13 cellular contexts compared by ENCODE assay signal in genomic region chr6:112781236-112781635, GRCh38.
DNase-seq lines count a peak whose midpoint lies in the region; ATAC-seq, FAIRE-seq and TF ChIP-seq lines count a peak whose summit lies in the region.
"Had no signal": no experiment of that assay in that cellular context is flagged by ENCODE, and none has a peak within 500 bp of the region (broad histone marks: within the 10 kb centered on the region; RNA-seq: fewer than 3 reads in every experiment).

No MANE protein-coding gene starts in this region.

- no peaks in the 10 kb centered on the region for H3K79me2 ChIP-seq in PC-3 (ENCODE audit: low read length)

- H3K27ac ChIP-seq in PC-3 (ENCODE audit: low read length), result no peak overlapping the region
- H3K27ac ChIP-seq: ascending aorta, right atrium auricular region, transverse colon, VCaP had no signal

- no peaks in the 10 kb centered on the region for H3K4me1 ChIP-seq in PC-3 (ENCODE audit: insufficient read depth, low read length)
- H3K4me1 ChIP-seq: ascending aorta, right atrium auricular region, transverse colon had no signal

- H2AFZ ChIP-seq in PC-3 (ENCODE audit: low read length), result no peak overlapping the region

- no peaks in the 10 kb centered on the region for H3K9me2 ChIP-seq in PC-3 (replicated peaks; ENCODE audit: low read length)

- H3K4me2 ChIP-seq in PC-3 (ENCODE audit: low read length), result no peak overlapping the region

- no peaks in the 10 kb centered on the region for H3F3A ChIP-seq in PC-3 (ENCODE audit: low read length, unreplicated experiment)

- H3K36me3 ChIP-seq in PC-3 (ENCODE audit: low read depth, low read length), result no peaks in the 10 kb centered on the region
- H3K36me3 ChIP-seq: ascending aorta, right atrium auricular region, transverse colon had no signal

- no peak for ATAC-seq in PC-3
- no peak for ATAC-seq in natural killer cell treated with Interleukin-12 subunit alpha and Interleukin-12 subunit beta and Interleukin-15 and Interleukin-18, amount 100 ng/mL, for 72 hours

- BruUV-seq in PC-3 (replicated peaks; lab: Mats Ljungman, UMichigan), result no TSS peak

- peak overlapping the region; percentile 30 to 74 (median 33) for H3K27ac Mint-ChIP-seq in nephron
- no peak overlapping the region for H3K27ac Mint-ChIP-seq in natural killer cell treated with Interleukin-12 subunit alpha and Interleukin-12 subunit beta and Interleukin-15 and Interleukin-18, amount 100 ng/mL, for 72 hours

- no peak overlapping the region for H3K4me3 Mint-ChIP-seq in nephron
- no peak overlapping the region for H3K4me3 Mint-ChIP-seq in natural killer cell treated with Interleukin-12 subunit alpha and Interleukin-12 subunit beta and Interleukin-15 and Interleukin-18, amount 100 ng/mL, for 72 hours

- peak; percentile 37 for DNase-seq in EL
- DNase-seq in PC-3, result peak; percentile 17
- peak; percentile 2 for DNase-seq in epithelial cell of esophagus (ENCODE audit: low read depth)
- no peak for DNase-seq in natural killer cell treated with Interleukin-12 subunit alpha and Interleukin-12 subunit beta and Interleukin-15 and Interleukin-18, amount 100 ng/mL, for 72 hours (ENCODE audit: low spot score)
- DNase-seq in NCI-H1092 treated with DMSO at 0.1 percent for 48 hours (lab: John Stamatoyannopoulos, UW), result no peak
- no peak for DNase-seq in GM12891 (ENCODE audit: insufficient read length, low spot score)
- DNase-seq in RPMI8226, result no peak

- H3K4me1 Mint-ChIP-seq in nephron, result peaks cover 18% of the 10 kb centered on the region
- no peaks in the 10 kb centered on the region for H3K4me1 Mint-ChIP-seq in natural killer cell treated with Interleukin-12 subunit alpha and Interleukin-12 subunit beta and Interleukin-15 and Interleukin-18, amount 100 ng/mL, for 72 hours (ENCODE audit: low read depth in 2 of 2)

- H3K4me3 ChIP-seq in PC-3 (ENCODE audit: low read length) (no peak overlapping the region), epithelial cell of esophagus (ENCODE audit: low read length) (no peak overlapping the region)
- H3K4me3 ChIP-seq: ascending aorta, lung, right atrium auricular region, transverse colon had no signal

- CTCF ChIA-PET in PC-3 (lab: Charles Lee), result interaction anchor here (1.0 kb wide), 1 partner anchor 1098 kb away, joined by 3 read pairs; no protein-coding TSS in a partner anchor

- no peaks in the 10 kb centered on the region for H3K36me3 Mint-ChIP-seq in nephron (ENCODE audit: low read depth)
- H3K36me3 Mint-ChIP-seq in natural killer cell treated with Interleukin-12 subunit alpha and Interleukin-12 subunit beta and Interleukin-15 and Interleukin-18, amount 100 ng/mL, for 72 hours, result no peaks in the 10 kb centered on the region

- peaks cover under 1% of the 10 kb centered on the region for H3K9me3 Mint-ChIP-seq in nephron
- no peaks in the 10 kb centered on the region for H3K9me3 Mint-ChIP-seq in natural killer cell treated with Interleukin-12 subunit alpha and Interleukin-12 subunit beta and Interleukin-15 and Interleukin-18, amount 100 ng/mL, for 72 hours

- H3K27me3 ChIP-seq in PC-3 (ENCODE audit: low read length), result no peaks in the 10 kb centered on the region
- H3K27me3 ChIP-seq: ascending aorta, right atrium auricular region, transverse colon had no signal

- intact Hi-C loops in PC-3 (cut with micrococcal nuclease), result loop anchor here (5.0 to 10.0 kb wide), 5 partner anchors 264 to 704 kb away; no protein-coding TSS in a partner anchor

- TF ChIP-seq CTCF in PC-3 (conservative IDR thresholded peaks at IDR 0.05; ENCODE audit: low read depth, low read length) (no peak), epithelial cell of esophagus (IDR thresholded peaks at IDR 0.05; ENCODE audit: insufficient read depth, low read depth, low read length, missing control alignments) (peak; percentile 2), nephron (IDR thresholded peaks at IDR 0.05; ENCODE audit: unreplicated experiment in 3 of 3) (no peak)

- POLR2A ChIA-PET in PC-3 (lab: Charles Lee; ENCODE audit: unreplicated experiment), result no interaction called here

- no peak overlapping the region for H3K9ac ChIP-seq in PC-3 (ENCODE audit: low read length)

- no peaks in the 10 kb centered on the region for H3K9me3 ChIP-seq in PC-3 (ENCODE audit: low read length)
- H3K9me3 ChIP-seq: ascending aorta, right atrium auricular region, transverse colon had no signal

- TF ChIP-seq POLR2A in GM12891 (IDR thresholded peaks at IDR 0.05; ENCODE audit: low read depth, low read length), result no peak

- no peak for FAIRE-seq in GM12891 (lab: Jason Lieb, UNC)

- no peaks in the 10 kb centered on the region for H4K20me1 ChIP-seq in PC-3 (ENCODE audit: low read length)

- no peaks in the 10 kb centered on the region for H3K27me3 Mint-ChIP-seq in nephron (ENCODE audit: low read depth)
- H3K27me3 Mint-ChIP-seq in natural killer cell treated with Interleukin-12 subunit alpha and Interleukin-12 subunit beta and Interleukin-15 and Interleukin-18, amount 100 ng/mL, for 72 hours, result no peaks in the 10 kb centered on the region

TF ChIP-seq in GM12891, 5 proteins besides CTCF, POLR2A, EP300 and RAD21:
- TF ChIP-seq SPI1 (IDR thresholded peaks at IDR 0.05; ENCODE audit: low read depth, low read length), result no peak
- TF ChIP-seq PAX5 (IDR thresholded peaks at IDR 0.05; ENCODE audit: insufficient read depth, low read length, severe bottlenecking), result no peak
- TF ChIP-seq POU2F2 (IDR thresholded peaks at IDR 0.05; ENCODE audit: low read depth, low read length), result no peak
- no peak for TF ChIP-seq TAF1 (IDR thresholded peaks at IDR 0.05; ENCODE audit: low read depth, low read length)
- no peak for TF ChIP-seq POLR2AphosphoS5 (IDR thresholded peaks at IDR 0.05; ENCODE audit: low read depth, low read length)

Comparison
In these comparisons a context has a peak if more than half of its experiments do, and no peak if none do; other contexts are left out.
1. DNase-seq: peak in EL (single experiment), PC-3 (single experiment) and epithelial cell of esophagus (single experiment); none in natural killer cell treated with Interleukin-12 subunit alpha and Interleukin-12 subunit beta and Interleukin-15 and Interleukin-18, amount 100 ng/mL, for 72 hours (single experiment), NCI-H1092 treated with DMSO at 0.1 percent for 48 hours (single experiment), GM12891 (single experiment) and RPMI8226 (single experiment).
2. H3K27ac Mint-ChIP-seq: peak in nephron (3 of 3); none in natural killer cell treated with Interleukin-12 subunit alpha and Interleukin-12 subunit beta and Interleukin-15 and Interleukin-18, amount 100 ng/mL, for 72 hours (0 of 2).